In genomic region chr1:18241932-18242331, GRCh38 we compare ENCODE assay signal across 9 cellular contexts.
"Had no signal": no experiment of that assay in that cellular context is flagged by ENCODE, and none has a peak within 500 bp of the region (broad histone marks: within the 10 kb centered on the region; RNA-seq: fewer than 3 reads in every experiment).

No MANE protein-coding gene starts in this region.

- DNase-seq: activated CD4-positive, alpha-beta memory T cell treated with anti-CD3 and anti-CD28 coated beads, Interleukin-2, amount 10 ng/mL, durations not matched to agents 7 days and 5 days; activated CD4-positive, alpha-beta T cell treated with anti-CD3 and anti-CD28 coated beads for 4 hours; activated effector memory CD4-positive, alpha-beta T cell treated with Interleukin-2 at 50 U/mL for 16 hours; activated T-cell treated with anti-CD3 and anti-CD28 coated beads, Interleukin-2, amount 50 U/mL, for 24 hours; endodermal cell; heart left ventricle; immature natural killer cell; stimulated activated CD4-positive, alpha-beta T cell treated with anti-CD3 and anti-CD28 coated beads, Interleukin-1b, Interleukin-23, amount 100 ng/mL, for 48 hours; stomach had no signal
